Comparison of ENCODE assay signal across 19 cellular contexts in the genomic region with DNA sequence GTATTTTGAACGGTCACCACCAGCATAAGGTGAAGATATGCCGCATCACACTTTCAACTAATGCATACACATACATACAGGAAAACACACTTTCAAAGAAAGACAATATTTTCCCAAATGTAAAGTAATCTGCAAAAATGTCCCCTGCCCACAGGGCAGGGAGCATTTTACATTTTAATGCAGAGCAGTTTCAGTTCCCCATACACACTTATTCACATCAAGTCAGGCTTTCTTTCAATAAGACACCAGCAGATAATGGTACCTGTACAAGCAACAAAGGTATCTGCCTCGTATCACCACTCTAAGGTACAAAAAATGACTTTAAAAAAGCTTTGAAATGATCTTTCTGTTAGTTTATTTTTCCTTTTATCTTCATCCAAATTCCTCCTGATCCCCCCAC.
DNase-seq lines count a peak whose midpoint lies in the region; ATAC-seq and TF ChIP-seq lines count a peak whose summit lies in the region.
"Had no signal": no experiment of that assay in that cellular context is flagged by ENCODE, and none has a peak within 500 bp of the region (broad histone marks: within the 10 kb centered on the region; RNA-seq: fewer than 3 reads in every experiment).

No MANE protein-coding gene starts in this region.

- H3K9ac ChIP-seq in KMS-11: no peak overlapping the region; the same call in 1 of the 2 replicates

- H3K27ac ChIP-seq in KMS-11: peak overlapping the region; percentile 52
- H3K27ac ChIP-seq: dorsolateral prefrontal cortex, VCaP had no signal

- DNase-seq in posterior cingulate gyrus (no peak), foreskin fibroblast (no peak)
- DNase-seq in stimulated activated CD4-positive, alpha-beta T cell treated with anti-CD3 and anti-CD28 coated beads, Interleukin-4, amount 100 ng/mL, for 24 hours: no peak
- no peak for DNase-seq in activated CD4-positive, alpha-beta T cell treated with anti-CD3 and anti-CD28 coated beads for 1 hour
- DNase-seq: activated CD8-positive, alpha-beta T cell treated with anti-CD3 and anti-CD28 coated beads, Interleukin-2, amount 10 ng/mL, durations not matched to agents 7 days and 5 days; CD4-positive, alpha-beta memory T cell; DMS53; dorsolateral prefrontal cortex; left ventricle myocardium superior; NCI-H187 treated with DMSO at 0.1 percent for 48 hours; occipital lobe; right cardiac atrium; Right ventricle myocardium superior; T-cell had no signal

- no peaks in the 10 kb centered on the region for H3K36me3 ChIP-seq in KMS-11 (ENCODE audit: insufficient read depth)

- ATAC-seq in GM18505 (IDR thresholded peaks at IDR 0.05; ENCODE audit: unreplicated experiment): peak; percentile 85
- ATAC-seq in GM19395 (IDR thresholded peaks at IDR 0.05; ENCODE audit: unreplicated experiment): peak; percentile 70
- ATAC-seq in HG02938 (IDR thresholded peaks at IDR 0.05; ENCODE audit: unreplicated experiment): peak; percentile 66
- ATAC-seq: activated CD8-positive, alpha-beta T cell treated with anti-CD3 and anti-CD28 coated beads, Interleukin-2, amount 10 ng/mL, durations not matched to agents 7 days and 5 days; left ventricle myocardium superior; right cardiac atrium; T-cell had no signal

- H3K27me3 ChIP-seq in KMS-11 (ENCODE audit: insufficient read depth, low read depth): no peaks in the 10 kb centered on the region
- H3K27me3 ChIP-seq: dorsolateral prefrontal cortex had no signal

- TF ChIP-seq CTCF in KMS-11 (conservative IDR thresholded peaks at IDR 0.05; ENCODE audit: low read depth, low read length): no peak
- TF ChIP-seq CTCF in foreskin fibroblast (IDR thresholded peaks at IDR 0.05; ENCODE audit: low read depth, low read length): no peak

- H2AFZ ChIP-seq in KMS-11 (ENCODE audit: low read depth): no peak overlapping the region

- H3K4me3 ChIP-seq in KMS-11 (IDR thresholded peaks at IDR 0.05; ENCODE audit: insufficient read depth, low read depth, low read length): no peak overlapping the region
- no peak overlapping the region for H3K4me3 ChIP-seq in foreskin fibroblast (ENCODE audit: low read depth in 1 of 2, low read length in 2 of 2)
- H3K4me3 ChIP-seq: dorsolateral prefrontal cortex had no signal

- no peaks in the 10 kb centered on the region for H3K79me2 ChIP-seq in KMS-11 (ENCODE audit: insufficient read depth, low read depth)

- H4K20me1 ChIP-seq in KMS-11 (ENCODE audit: insufficient read depth): no peaks in the 10 kb centered on the region

- peak overlapping the region; percentile 63 for H3K4me2 ChIP-seq in KMS-11

- H3K4me1 ChIP-seq in KMS-11 (ENCODE audit: low read depth, poor library complexity, severe bottlenecking): peaks cover 46% of the 10 kb centered on the region

- no peak for TF ChIP-seq POLR2A in GM18505 (IDR thresholded peaks at IDR 0.05; ENCODE audit: borderline replicate concordance, extremely low read depth, insufficient read depth, insufficient read length)

- intact Hi-C loops in posterior cingulate gyrus (cut with DNase I): no loop called here
